ENCODE assay signal across 1 cellular context in the genomic region with DNA sequence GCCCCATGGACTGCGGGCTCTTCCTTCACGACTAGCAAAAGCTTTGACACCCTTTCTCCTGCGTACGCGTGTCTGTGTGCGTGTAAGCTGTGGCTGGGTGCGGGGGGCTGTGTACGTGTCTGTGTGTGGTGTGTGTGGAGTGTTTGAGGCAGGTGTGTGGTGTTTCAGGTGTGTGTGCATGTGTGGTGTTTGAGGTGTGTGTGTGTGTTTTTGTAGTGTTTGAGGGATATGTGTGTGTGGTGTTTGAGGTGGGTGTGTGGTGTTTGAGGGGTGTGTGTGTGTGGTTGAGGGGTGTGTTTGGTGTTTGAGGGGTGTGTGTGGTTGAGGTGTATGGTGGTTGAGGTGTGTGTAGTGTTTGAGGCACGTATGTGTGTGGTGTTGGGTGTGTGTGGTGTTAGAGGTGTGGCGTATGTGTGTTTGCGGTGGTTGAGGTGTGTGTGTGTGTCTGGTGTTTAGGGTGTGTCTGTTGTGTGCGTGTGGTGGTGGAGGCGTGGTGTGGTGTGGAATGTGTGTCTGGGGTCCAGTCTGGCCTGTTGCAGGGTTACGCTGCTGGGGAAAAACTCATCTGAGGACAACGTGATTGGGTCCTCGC.
TF ChIP-seq lines count a peak whose summit lies in the region.

No MANE protein-coding gene starts in this region.

TF ChIP-seq in WTC11, 78 proteins besides CTCF, POLR2A, EP300 and RAD21 (continued from another document):
- TF ChIP-seq, protein P1, sequence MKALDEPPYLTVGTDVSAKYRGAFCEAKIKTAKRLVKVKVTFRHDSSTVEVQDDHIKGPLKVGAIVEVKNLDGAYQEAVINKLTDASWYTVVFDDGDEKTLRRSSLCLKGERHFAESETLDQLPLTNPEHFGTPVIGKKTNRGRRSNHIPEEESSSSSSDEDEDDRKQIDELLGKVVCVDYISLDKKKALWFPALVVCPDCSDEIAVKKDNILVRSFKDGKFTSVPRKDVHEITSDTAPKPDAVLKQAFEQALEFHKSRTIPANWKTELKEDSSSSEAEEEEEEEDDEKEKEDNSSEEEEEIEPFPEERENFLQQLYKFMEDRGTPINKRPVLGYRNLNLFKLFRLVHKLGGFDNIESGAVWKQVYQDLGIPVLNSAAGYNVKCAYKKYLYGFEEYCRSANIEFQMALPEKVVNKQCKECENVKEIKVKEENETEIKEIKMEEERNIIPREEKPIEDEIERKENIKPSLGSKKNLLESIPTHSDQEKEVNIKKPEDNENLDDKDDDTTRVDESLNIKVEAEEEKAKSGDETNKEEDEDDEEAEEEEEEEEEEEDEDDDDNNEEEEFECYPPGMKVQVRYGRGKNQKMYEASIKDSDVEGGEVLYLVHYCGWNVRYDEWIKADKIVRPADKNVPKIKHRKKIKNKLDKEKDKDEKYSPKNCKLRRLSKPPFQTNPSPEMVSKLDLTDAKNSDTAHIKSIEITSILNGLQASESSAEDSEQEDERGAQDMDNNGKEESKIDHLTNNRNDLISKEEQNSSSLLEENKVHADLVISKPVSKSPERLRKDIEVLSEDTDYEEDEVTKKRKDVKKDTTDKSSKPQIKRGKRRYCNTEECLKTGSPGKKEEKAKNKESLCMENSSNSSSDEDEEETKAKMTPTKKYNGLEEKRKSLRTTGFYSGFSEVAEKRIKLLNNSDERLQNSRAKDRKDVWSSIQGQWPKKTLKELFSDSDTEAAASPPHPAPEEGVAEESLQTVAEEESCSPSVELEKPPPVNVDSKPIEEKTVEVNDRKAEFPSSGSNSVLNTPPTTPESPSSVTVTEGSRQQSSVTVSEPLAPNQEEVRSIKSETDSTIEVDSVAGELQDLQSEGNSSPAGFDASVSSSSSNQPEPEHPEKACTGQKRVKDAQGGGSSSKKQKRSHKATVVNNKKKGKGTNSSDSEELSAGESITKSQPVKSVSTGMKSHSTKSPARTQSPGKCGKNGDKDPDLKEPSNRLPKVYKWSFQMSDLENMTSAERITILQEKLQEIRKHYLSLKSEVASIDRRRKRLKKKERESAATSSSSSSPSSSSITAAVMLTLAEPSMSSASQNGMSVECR (CRISPR knock-in tag; IDR thresholded peaks at IDR 0.05; ENCODE audit: borderline replicate concordance): 0 out of 2 replicates have a peak, but pooled peaks have one; percentile 4
